10 cellular contexts compared by ENCODE assay signal in the genomic region with DNA sequence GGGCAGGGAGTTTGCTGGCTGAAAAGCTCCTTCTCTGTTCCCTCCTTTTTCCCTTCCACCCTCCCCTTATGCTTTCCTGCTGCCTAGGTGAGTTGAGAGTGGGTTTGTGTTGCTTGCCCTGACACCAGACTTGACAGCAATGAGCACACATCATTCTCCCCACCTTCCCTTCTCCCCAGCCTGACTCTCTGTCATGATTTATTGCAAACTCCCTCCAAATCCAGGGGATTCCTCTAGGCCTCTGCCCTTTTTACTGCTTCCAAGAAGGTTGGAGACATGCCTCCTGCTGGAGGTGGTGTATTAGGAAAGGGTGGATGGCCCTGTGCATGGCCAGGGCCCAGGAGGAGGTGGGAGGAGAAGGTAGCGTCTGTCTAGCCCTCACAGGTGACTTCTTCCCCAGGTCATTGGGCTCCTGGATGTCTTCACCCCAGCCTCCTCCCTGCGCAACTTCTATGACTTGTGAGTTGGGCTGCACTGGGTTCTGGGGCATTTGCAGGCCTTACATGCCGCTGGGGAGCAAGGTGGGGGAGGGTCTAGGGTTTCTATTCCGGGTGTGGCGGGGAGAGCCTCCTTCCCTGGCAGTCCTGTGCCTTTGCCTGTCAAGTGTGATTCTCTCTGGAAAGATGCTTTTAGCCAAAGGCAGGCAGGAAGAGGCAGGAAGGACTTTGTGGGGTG. TPM values are rescaled to one million over a fixed set of nuclear protein-coding genes. Genes with fewer than 3 reads are reported as not detected.
DNase-seq lines count a peak whose midpoint lies in the region; ATAC-seq and TF ChIP-seq lines count a peak whose summit lies in the region.
"Had no signal": no experiment of that assay in that cellular context is flagged by ENCODE, and none has a peak within 500 bp of the region (broad histone marks: within the 10 kb centered on the region; RNA-seq: fewer than 3 reads in every experiment).

No MANE protein-coding gene starts in this region.

- TF ChIP-seq CTCF in AG04450 (IDR thresholded peaks at IDR 0.05; ENCODE audit: low read depth, low read length) (no peak), HFFc6 (IDR thresholded peaks at IDR 0.05) (no peak), adrenal gland (IDR thresholded peaks at IDR 0.05) (no peak)

- H3K9me3 ChIP-seq in AG04450 (ENCODE audit: control insufficient read depth, insufficient read depth, low read length) (peaks cover 5% of the 10 kb centered on the region; the same call in 1 of the 2 replicates), adrenal gland (replicated peaks in 1 of 3) (no peaks in the 10 kb centered on the region), muscle layer of duodenum (ENCODE audit: control insufficient read depth in 1 of 2, low read length in 2 of 2) (no peaks in the 10 kb centered on the region)
- H3K9me3 ChIP-seq: SJSA1 had no signal

- H3K4me1 ChIP-seq in adrenal gland (replicated peaks in 1 of 2) (peaks cover 43 to 70% of the 10 kb centered on the region in 2 donors), muscle layer of duodenum (ENCODE audit: control insufficient read depth in 1 of 2, insufficient read depth in 2 of 2, low read length in 2 of 2) (peaks cover 8 to 9% of the 10 kb centered on the region in 2 donors)

- TF ChIP-seq POLR2A in adrenal gland (IDR thresholded peaks at IDR 0.05), result no peak

- CTCF ChIA-PET in AG04450 (lab: Charles Lee), result interaction anchor here (1.1 to 2.8 kb wide), 3 partner anchors 9 to 209 kb away, joined by 3 to 10 read pairs (median 5); no protein-coding TSS in a partner anchor

- WGBS in adrenal gland, 4 donors, result 73 to 77% (median 75%) methylated on average over 4 to 5 of the region's 5 CpGs

- peaks cover 49% of the 10 kb centered on the region for H3K4me1 Mint-ChIP-seq in HFFc6 (ENCODE audit: low read depth)

- no peak overlapping the region for H3K4me3 ChIP-seq in AG04450 (ENCODE audit: low read depth, low read length)
- peak overlapping the region in 1 of 4 donors; percentile 25 for H3K4me3 ChIP-seq in adrenal gland
- H3K4me3 ChIP-seq in muscle layer of duodenum (ENCODE audit: low read depth in 1 of 2, low read length in 2 of 2), result peak overlapping the region in 1 of 2 donors; percentile 24
- H3K4me3 ChIP-seq: SJSA1 had no signal

- ATAC-seq in Right ventricle myocardium inferior, result no peak
- no peak for ATAC-seq in HG02870 (IDR thresholded peaks at IDR 0.05; ENCODE audit: unreplicated experiment)
- ATAC-seq in HG03354 (IDR thresholded peaks at IDR 0.05; ENCODE audit: poor library complexity, severe bottlenecking, unreplicated experiment), result no peak

- H3K36me3 Mint-ChIP-seq in HFFc6 (ENCODE audit: low read depth), result no peaks in the 10 kb centered on the region

- H3K36me3 ChIP-seq in adrenal gland (replicated peaks in 1 of 2) (peaks cover 0 to 24% of the 10 kb centered on the region in 2 donors), muscle layer of duodenum (ENCODE audit: control insufficient read depth in 1 of 2, insufficient read depth in 2 of 2, low read length in 2 of 2) (peaks cover 0 to 6% of the 10 kb centered on the region in 2 donors)
- H3K36me3 ChIP-seq: SJSA1 had no signal

- DNase-seq in AG04450 (ENCODE audit: low read depth, low spot score) (no peak), HFFc6 (no peak), adrenal gland (peak in 1 of 7 donors; percentile 53), Right ventricle myocardium inferior (ENCODE audit: missing footprints) (no peak), cortex of kidney (lab: John Stamatoyannopoulos, UW) (no peak)
- DNase-seq: activated effector memory CD4-positive, alpha-beta T cell treated with Interleukin-2 at 50 U/mL for 16 hours had no signal

- intact Hi-C loops in adrenal gland (cut with DNase I), result loop anchor here (5.0 to 10.0 kb wide), 3 partner anchors 62 to 232 kb away; a partner anchor contains a TSS
- intact Hi-C loops in Right ventricle myocardium inferior (cut with DNase I), result no loop called here

- no peaks in the 10 kb centered on the region for H3K27me3 Mint-ChIP-seq in HFFc6 (ENCODE audit: insufficient read depth)

- H3K27ac ChIP-seq in AG04450 (ENCODE audit: low read depth, low read length), result peak overlapping the region; percentile 39
- peak overlapping the region in 3 of 5 donors; percentile 92 to 97 (median 94) for H3K27ac ChIP-seq in adrenal gland
- peak overlapping the region; percentile 1 for H3K27ac ChIP-seq in muscle layer of duodenum (ENCODE audit: low read length)
- H3K27ac ChIP-seq: SJSA1 had no signal

- H3K27ac Mint-ChIP-seq in HFFc6, result peak overlapping the region; percentile 86

- H3K4me3 Mint-ChIP-seq in HFFc6, result no peak overlapping the region

- POLR2A ChIA-PET in AG04450 (lab: Yijun Ruan, JAX), result interaction anchor here (1.3 kb wide), 1 partner anchor 65 kb away, joined by 5 read pairs; a partner anchor contains a TSS

- no peaks in the 10 kb centered on the region for H3K27me3 ChIP-seq in AG04450 (ENCODE audit: control insufficient read depth, insufficient read depth, low read length)
- no peaks in the 10 kb centered on the region for H3K27me3 ChIP-seq in adrenal gland
- H3K27me3 ChIP-seq in muscle layer of duodenum (ENCODE audit: low read depth, low read length), result no peaks in the 10 kb centered on the region
- H3K27me3 ChIP-seq: SJSA1 had no signal

- H3K9me3 Mint-ChIP-seq in HFFc6, result no peaks in the 10 kb centered on the region

RNA-seq across cellular contexts. Expression of a gene that starts 2.0 kb away (rescaled TPM):
- polyA plus RNA-seq in AG04450 (2011; rRNA removed), result 3.8 and 4.0 TPM in 2 replicates
- polyA minus RNA-seq in AG04450 (2011; rRNA and poly(A)+ RNA removed), result 3.1 and 4.5 TPM in 2 replicates
- total RNA-seq in HFFc6 (2021; fragmentation: NEBNext Ultra II Directional; extraction: Animal tissue kit (Norgen Biotek cat#: 25700)), result 10 to 100 TPM in 2 of 6 experiments, 1 to 10 TPM in 4; 5.7 to 12.4 (median 6.5) TPM
- 100 to 1,000 TPM in 3 of 8 donors, 10 to 100 TPM in 5; 72.0 to 148 (median 91.2) TPM for total RNA-seq in adrenal gland
- polyA plus RNA-seq in adrenal gland, result 10 to 100 TPM; 54.8 to 56.7 (median 56.7) TPM
- 0.70 TPM for total RNA-seq in Right ventricle myocardium inferior
- total RNA-seq: SJSA1 had no signal

Comparison
In these comparisons a context has a peak if more than half of its experiments do, and no peak if none do; other contexts are left out.
1. H3K27ac ChIP-seq: peak in every context shown above with its lines; median percentile 94 in adrenal gland; 39 in AG04450; 1 in muscle layer of duodenum.
2. RNA of a gene that starts 2.0 kb away (total RNA-seq): 72.0 to 148 TPM in adrenal gland; 5.7 to 12.4 TPM in HFFc6 and 0.70 TPM in Right ventricle myocardium inferior (single experiment); every median in the first group is over 4 times any median in the second.